In genomic region chr10:43136432-43136831, GRCh38 we compare ENCODE assay signal across 12 cellular contexts. TPM values are rescaled to one million over a fixed set of nuclear protein-coding genes. Genes with fewer than 3 reads are reported as not detected.
DNase-seq lines count a peak whose midpoint lies in the region; ATAC-seq, FAIRE-seq and TF ChIP-seq lines count a peak whose summit lies in the region.
"Had no signal": no experiment of that assay in that cellular context is flagged by ENCODE, and none has a peak within 500 bp of the region (broad histone marks: within the 10 kb centered on the region; RNA-seq: fewer than 3 reads in every experiment).

No MANE protein-coding gene starts in this region.

- no peak for TF ChIP-seq EP300 in GM12878 (IDR thresholded peaks at IDR 0.05; ENCODE audit: borderline replicate concordance in 1 of 2, control insufficient read depth in 1 of 2, low read depth in 2 of 2, low read length in 2 of 2)

- peak overlapping the region; percentile 90 for H3K4me3 Mint-ChIP-seq in CD4-positive, alpha-beta T cell
- H3K4me3 Mint-ChIP-seq in neural crest cell = peak overlapping the region; percentile 95

- BruUV-seq in HCT116 (replicated peaks; lab: Mats Ljungman, UMichigan) (TSS peak; percentile 57), GM12878 (replicated peaks; lab: Mats Ljungman, UMichigan) (no TSS peak)

- H3K9ac ChIP-seq in HCT116 (ENCODE audit: low read length) (no peak overlapping the region), GM12878 (ENCODE audit: control insufficient read depth, insufficient read depth, low read length) (no peak overlapping the region)

- CTCF ChIA-PET in CD4-positive, alpha-beta T cell (lab: Charles Lee) = interaction anchor here (1.5 to 2.0 kb wide), 2 partner anchors 66 to 68 kb away, joined by 4 to 10 read pairs; no protein-coding TSS in a partner anchor
- CTCF ChIA-PET in HCT116 (lab: Charles Lee) = no interaction called here
- CTCF ChIA-PET in GM12878 (lab: Yijun Ruan, JAX) = no interaction called here

- TF ChIP-seq POLR2A in HCT116 (IDR thresholded peaks at IDR 0.05; ENCODE audit: borderline replicate concordance, extremely low read depth, insufficient read depth, insufficient read length) (no peak), GM12878 (IDR thresholded peaks at IDR 0.05; ENCODE audit: low read depth, low read length) (no peak)

- H3K36me3 ChIP-seq in HCT116 (ENCODE audit: control insufficient read depth in 1 of 2, insufficient read depth in 2 of 2, low read length in 2 of 2) = no peaks in the 10 kb centered on the region
- no peaks in the 10 kb centered on the region for H3K36me3 ChIP-seq in GM12878 (ENCODE audit: control insufficient read depth in 2 of 2, insufficient read depth in 2 of 2, low read length in 1 of 2)
- H3K36me3 ChIP-seq in H7 (replicated peaks; ENCODE audit: control insufficient read depth, insufficient read depth, low read length) = no peaks in the 10 kb centered on the region
- H3K36me3 ChIP-seq: sigmoid colon had no signal

- H3K27ac ChIP-seq in CD4-positive, alpha-beta T cell (ENCODE audit: low read depth, low read length) = no peak overlapping the region
- no peak overlapping the region for H3K27ac ChIP-seq in HCT116 (ENCODE audit: low read depth, low read length)
- H3K27ac ChIP-seq in GM12878 (ENCODE audit: control insufficient read depth, insufficient read depth) = no peak overlapping the region

- SMC1A ChIA-PET in GM12878 (lab: Charles Lee; ENCODE audit: uncharacterized antibody, unreplicated experiment) = no interaction called here

- DNase-seq in CD4-positive, alpha-beta T cell = no peak
- DNase-seq in HCT116 (ENCODE audit: low read depth, low spot score) (no peak), GM12878 (ENCODE audit: low read depth, low spot score) (no peak), neural crest cell (ENCODE audit: low read depth, low spot score) (no peak), H7 (no peak), DMS 273 treated with DMSO at 0.1 percent for 48 hours (lab: John Stamatoyannopoulos, UW) (no peak)
- DNase-seq in activated CD4-positive, CD25-positive, alpha-beta regulatory T cell (lab: John Stamatoyannopoulos, UW) = no peak
- DNase-seq: amygdala, islet precursor cell, NCI-H1048, sigmoid colon had no signal

- H3K4me1 ChIP-seq in HCT116 (ENCODE audit: control insufficient read depth in 1 of 2, insufficient read depth in 2 of 2, low read length in 2 of 2) (peaks cover 3 to 16% of the 10 kb centered on the region in 2 experiments; a peak in 3 of 4 replicates), GM12878 (ENCODE audit: control insufficient read depth, insufficient read depth, low read length) (peaks cover 26% of the 10 kb centered on the region)

- H3K9me3 Mint-ChIP-seq in CD4-positive, alpha-beta T cell = no peaks in the 10 kb centered on the region
- no peaks in the 10 kb centered on the region for H3K9me3 Mint-ChIP-seq in neural crest cell

- TF ChIP-seq RAD21 in HCT116 (IDR thresholded peaks at IDR 0.05; ENCODE audit: low read depth) (no peak), GM12878 (IDR thresholded peaks at IDR 0.05; ENCODE audit: insufficient read depth, low read depth, low read length) (no peak)

- no peak for FAIRE-seq in GM12878 (lab: Jason Lieb, UNC)

- no peak for ATAC-seq in CD4-positive, alpha-beta T cell (ENCODE audit: poor library complexity)
- ATAC-seq in HCT116 = no peak
- no peak for ATAC-seq in GM12878
- ATAC-seq: PC-3 had no signal

- H3K79me2 ChIP-seq in HCT116 (ENCODE audit: insufficient read depth, low read length) = peaks cover 25% of the 10 kb centered on the region
- peaks cover 36% of the 10 kb centered on the region for H3K79me2 ChIP-seq in GM12878 (ENCODE audit: control insufficient read depth, insufficient read depth, low read length)

- WGBS in GM12878 (ENCODE audit: insufficient coverage, insufficient replicate concordance, low lambda C conversion rate, missing lambda C conversion rate) = 100% methylated on average over 5 of the region's 5 CpGs

- no peaks in the 10 kb centered on the region for H3K27me3 ChIP-seq in CD4-positive, alpha-beta T cell (ENCODE audit: control insufficient read depth, insufficient read depth, low read length)
- H3K27me3 ChIP-seq in HCT116 (ENCODE audit: insufficient read depth, low read length) (no peaks in the 10 kb centered on the region), GM12878 (replicated peaks in 1 of 2; ENCODE audit: control insufficient read depth in 2 of 2, insufficient read depth in 2 of 2, low read length in 1 of 2) (no peaks in the 10 kb centered on the region), H7 (ENCODE audit: control insufficient read depth, insufficient read depth, low read length) (peaks cover 9% of the 10 kb centered on the region)
- H3K27me3 ChIP-seq: sigmoid colon had no signal

- no peak overlapping the region for H3K4me3 ChIP-seq in HCT116 (replicated peaks in 1 of 2; ENCODE audit: low read depth in 1 of 2, low read length in 2 of 2)
- H3K4me3 ChIP-seq in GM12878 = no peak overlapping the region
- no peak overlapping the region for H3K4me3 ChIP-seq in H7 (ENCODE audit: insufficient read depth, low read depth, low read length)

- RAD21 ChIA-PET in HCT116 (lab: Charles Lee; ENCODE audit: low non-redundant PET in 1 of 2, low total read pairs in 2 of 2, uncharacterized antibody in 2 of 2, unreplicated experiment in 2 of 2) (no interaction called here), GM12878 (lab: Charles Lee; ENCODE audit: unreplicated experiment) (no interaction called here)

- H3K27ac Mint-ChIP-seq in CD4-positive, alpha-beta T cell = peak overlapping the region; percentile 96
- H3K27ac Mint-ChIP-seq in neural crest cell (ENCODE audit: unreplicated experiment) = no peak overlapping the region

- H3K4me1 Mint-ChIP-seq in CD4-positive, alpha-beta T cell (ENCODE audit: low read depth) = peaks cover 33% of the 10 kb centered on the region
- H3K4me1 Mint-ChIP-seq in neural crest cell = peaks cover 36% of the 10 kb centered on the region

- H3K4me2 ChIP-seq in HCT116 (ENCODE audit: low read length) (no peak overlapping the region), GM12878 (ENCODE audit: control insufficient read depth, insufficient read depth) (0 out of 2 replicates have a peak overlapping the region, but pooled peaks have one; percentile 20)

- no peak overlapping the region for H2AFZ ChIP-seq in HCT116 (ENCODE audit: low read depth, low read length, poor library complexity, severe bottlenecking)
- H2AFZ ChIP-seq in GM12878 (ENCODE audit: control insufficient read depth, low read depth, low read length) = no peak overlapping the region

- POLR2A ChIA-PET in CD4-positive, alpha-beta T cell (lab: Charles Lee) = no interaction called here
- POLR2A ChIA-PET in HCT116 (lab: Charles Lee) = no interaction called here
- POLR2A ChIA-PET in GM12878 (lab: Charles Lee) = no interaction called here

- H3K9me2 ChIP-seq in HCT116 (ENCODE audit: insufficient read depth) = no peaks in the 10 kb centered on the region

- H3K27me3 Mint-ChIP-seq in CD4-positive, alpha-beta T cell = no peaks in the 10 kb centered on the region
- peaks cover 3% of the 10 kb centered on the region for H3K27me3 Mint-ChIP-seq in neural crest cell (ENCODE audit: low read depth)

- no peaks in the 10 kb centered on the region for H3K9me3 ChIP-seq in CD4-positive, alpha-beta T cell (ENCODE audit: control insufficient read depth, low read length)
- H3K9me3 ChIP-seq in HCT116 (ENCODE audit: control insufficient read depth in 1 of 2, insufficient read depth in 1 of 2, low read depth in 1 of 2, low read length in 2 of 2) = no peaks in the 10 kb centered on the region
- no peaks in the 10 kb centered on the region for H3K9me3 ChIP-seq in GM12878 (replicated peaks; ENCODE audit: control insufficient read depth, insufficient read depth, low read length)
- H3K9me3 ChIP-seq: sigmoid colon had no signal

- in situ Hi-C loops in GM12878 (cut with MboI) = loop anchor here (10.0 to 25.0 kb wide), 3 partner anchors 276 to 582 kb away; partner anchors contain the start of genes HNRNPF and ZNF33B

- H4K20me1 ChIP-seq in HCT116 (ENCODE audit: insufficient read depth) = no peaks in the 10 kb centered on the region
- H4K20me1 ChIP-seq in GM12878 (ENCODE audit: control insufficient read depth, insufficient read depth) = no peaks in the 10 kb centered on the region

- intact Hi-C loops in CD4-positive, alpha-beta T cell (cut with DNase I, micrococcal nuclease) = loop anchor here (5.0 to 10.0 kb wide), 9 partner anchors 66 to 1818 kb away; partner anchors contain the start of genes RASSF4 (in 1 of the 2), ZNF239 (in 1 of the 2), ZNF32 (in 1 of the 2) and ZNF33B (in 1 of the 2)
- intact Hi-C loops in HCT116 (cut with micrococcal nuclease) (no loop called here), GM12878 (cut with micrococcal nuclease; ENCODE audit: unreplicated experiment) (loop anchor here (5.0 to 10.0 kb wide), 2 partner anchors 271 to 502 kb away; partner anchors contain the start of genes HNRNPF and ZNF33B)

- peaks cover 11% of the 10 kb centered on the region for H3K36me3 Mint-ChIP-seq in CD4-positive, alpha-beta T cell (ENCODE audit: low read depth)
- no peaks in the 10 kb centered on the region for H3K36me3 Mint-ChIP-seq in neural crest cell (ENCODE audit: low read depth)

- TF ChIP-seq CTCF in CD4-positive, alpha-beta T cell (IDR thresholded peaks at IDR 0.05) = no peak
- TF ChIP-seq CTCF in HCT116 (IDR thresholded peaks at IDR 0.05 in 2 of 3, conservative IDR thresholded peaks at IDR 0.05 in 1 of 3; ENCODE audit: borderline replicate concordance in 1 of 3, insufficient read depth in 1 of 3, low read depth in 2 of 3, low read length in 2 of 3) (no peak), GM12878 (IDR thresholded peaks at IDR 0.05 in 2 of 3, conservative IDR thresholded peaks at IDR 0.05 in 1 of 3; ENCODE audit: control insufficient read depth in 2 of 3, extremely low read depth in 1 of 3, insufficient read depth in 1 of 3, low read depth in 3 of 3, low read length in 3 of 3) (no peak), neural crest cell (conservative IDR thresholded peaks at IDR 0.05) (no peak)

RNA-seq across cellular contexts. Expression of gene CSGALNACT2, which starts 1.8 kb away (rescaled TPM):
- total RNA-seq in CD4-positive, alpha-beta T cell = 10 to 100 TPM; 59.4 to 60.9 TPM
- total RNA-seq in HCT116 (2021; ENCODE audit: unreplicated experiment) (9.9 TPM), GM12878 (2014; rRNA removed) (5.1 and 6.4 TPM in 2 replicates), GM12878 (2014; rRNA removed; fragmentation: Illumina TruSeq; extraction: Trizol) (6.0 and 6.3 TPM in 2 replicates), GM12878 (2021) (7.6 and 8.4 TPM in 2 replicates), neural crest cell (13.1 and 14.6 TPM in 2 replicates)
- polyA plus RNA-seq in HCT116 (2012) = 3.7 and 5.1 TPM in 2 replicates
- 12.3 and 14.1 TPM in 2 replicates for total RNA-seq in GM12878 (2013; cell fraction: nucleolus; rRNA removed)
- polyA plus RNA-seq in GM12878 (2011; ENCODE audit: low read depth) = 5.7 TPM
- polyA plus RNA-seq in GM12878 (2011; rRNA removed) (12.6 and 18.8 TPM in 2 replicates), GM12878 (2014; fragmentation: Illumina TruSeq; extraction: Trizol) (12.3 and 18.3 TPM in 2 replicates), GM12878 (2014; fragmentation: Nextera tagmentation; extraction: Ambion mirVana) (1 to 10 TPM; 2.5 to 4.0 TPM), GM12878 (2014; rRNA removed) (7.4 and 10.1 TPM in 2 replicates), GM12878 (2016; fragmentation: Nextera tagmentation; extraction: Ambion mirVana) (1 to 10 TPM; 9.0 to 9.9 TPM)
- polyA plus RNA-seq in GM12878 (2011; cell fraction: cytosol; rRNA removed) = 4.6 and 6.2 TPM in 2 replicates
- 12.0 and 12.8 TPM in 2 replicates for polyA plus RNA-seq in GM12878 (2011; cell fraction: nucleus; rRNA removed)
- polyA plus RNA-seq in GM12878 (2012) = 8.0 and 10.6 TPM in 2 replicates
- 5.5 and 7.8 TPM in 2 replicates for polyA minus RNA-seq in GM12878 (2011; rRNA and poly(A)+ RNA removed)
- polyA minus RNA-seq in GM12878 (2011; cell fraction: cytosol; rRNA and poly(A)+ RNA removed) = 3.2 and 3.5 TPM in 2 replicates
- 2.5 and 3.7 TPM in 2 replicates for polyA minus RNA-seq in GM12878 (2011; cell fraction: nucleus; rRNA and poly(A)+ RNA removed)
- total RNA-seq in H7 (2014; rRNA removed; shearing (Covaris generic)) = 1.2 and 2.8 TPM in 2 replicates

RNA-seq across cellular contexts. Expression of gene RET, which starts 59.6 kb away (rescaled TPM):
- not detected for total RNA-seq in CD4-positive, alpha-beta T cell
- total RNA-seq in HCT116 (2021; ENCODE audit: unreplicated experiment) (5.9 TPM), GM12878 (2014; rRNA removed) (not detected in 2 replicates), GM12878 (2014; rRNA removed; fragmentation: Illumina TruSeq; extraction: Trizol) (not detected in 2 replicates), GM12878 (2021) (not detected in 2 replicates), neural crest cell (1.6 and 2.5 TPM in 2 replicates)
- 2.5 and 3.1 TPM in 2 replicates for polyA plus RNA-seq in HCT116 (2012)
- total RNA-seq in GM12878 (2013; cell fraction: nucleolus; rRNA removed) = not detected in 2 replicates
- not detected for polyA plus RNA-seq in GM12878 (2011; ENCODE audit: low read depth)
- polyA plus RNA-seq in GM12878 (2011; rRNA removed) (0.07 TPM in 1 of 2 replicates, not detected in the other), GM12878 (2014; fragmentation: Illumina TruSeq; extraction: Trizol) (not detected in 2 replicates), GM12878 (2014; fragmentation: Nextera tagmentation; extraction: Ambion mirVana) (not detected), GM12878 (2014; rRNA removed) (not detected in 2 replicates), GM12878 (2016; fragmentation: Nextera tagmentation; extraction: Ambion mirVana) (not detected)
- 0.02 and 0.03 TPM in 2 replicates for polyA plus RNA-seq in GM12878 (2011; cell fraction: cytosol; rRNA removed)
- 0.03 and 0.06 TPM in 2 replicates for polyA plus RNA-seq in GM12878 (2011; cell fraction: nucleus; rRNA removed)
- 0.03 TPM in 1 of 2 replicates, not detected in the other for polyA plus RNA-seq in GM12878 (2012)
- not detected in 2 replicates for polyA minus RNA-seq in GM12878 (2011; rRNA and poly(A)+ RNA removed)
- not detected in 2 replicates for polyA minus RNA-seq in GM12878 (2011; cell fraction: cytosol; rRNA and poly(A)+ RNA removed)
- not detected in 2 replicates for polyA minus RNA-seq in GM12878 (2011; cell fraction: nucleus; rRNA and poly(A)+ RNA removed)
- 9.7 and 16.0 TPM in 2 replicates for total RNA-seq in H7 (2014; rRNA removed; shearing (Covaris generic))
- total RNA-seq: PC-3 had no signal
